22 cellular contexts compared by ENCODE assay signal in genomic region chr22:47196493-47196849, GRCh38.
"Had no signal": no experiment of that assay in that cellular context is flagged by ENCODE, and none has a peak within 500 bp of the region (broad histone marks: within the 10 kb centered on the region; RNA-seq: fewer than 3 reads in every experiment).

No MANE protein-coding gene starts in this region.

- H3K4me3 ChIP-seq: left lung, lung, pancreas, prostate gland, thoracic aorta, upper lobe of left lung had no signal

- H3K27me3 ChIP-seq: left lung, pancreas, upper lobe of left lung had no signal

- H3K9me3 Mint-ChIP-seq: activated naive CD4-positive, alpha-beta T cell treated with anti-CD3 and anti-CD28 coated beads, Interleukin-2, amount 50 U/mL, for 24 hours; activated naive CD8-positive, alpha-beta T cell treated with anti-CD3 and anti-CD28 coated beads, Interleukin-2, amount 50 U/mL, for 24 hours; activated T-helper 1 cell treated with anti-CD3 and anti-CD28 coated beads, Interleukin-12 subunit alpha, Interleukin-12 subunit beta, Interleukin-2, Interleukin-4 antibody, amounts not matched to agents 30 ng/mL and 10 ng/mL and 1 ng/mL, durations not matched to agents 14 hours and 24 hours and 36 hours; central memory CD8-positive, alpha-beta T cell; dendritic cell treated with granulocyte-macrophage colony-stimulating factor and Interleukin-4, amounts not matched to agents 40 ng/mL and 50 ng/mL, for 4 days; T-helper 1 cell treated with Interleukin-12 subunit alpha and Interleukin-12 subunit beta and Interleukin-4 antibody, amounts not matched to agents 30 μg/mL and 1 μg/mL, for 36 hours had no signal

- H3K36me3 Mint-ChIP-seq: activated naive CD4-positive, alpha-beta T cell treated with anti-CD3 and anti-CD28 coated beads, Interleukin-2, amount 50 U/mL, for 24 hours had no signal

- H3K36me3 ChIP-seq: left lung, pancreas, prostate gland, thoracic aorta, upper lobe of left lung had no signal

- H3K27ac Mint-ChIP-seq: activated naive CD4-positive, alpha-beta T cell treated with anti-CD3 and anti-CD28 coated beads, Interleukin-2, amount 50 U/mL, for 24 hours; activated naive CD8-positive, alpha-beta T cell treated with anti-CD3 and anti-CD28 coated beads, Interleukin-2, amount 50 U/mL, for 24 hours; activated T-helper 1 cell treated with anti-CD3 and anti-CD28 coated beads, Interleukin-12 subunit alpha, Interleukin-12 subunit beta, Interleukin-2, Interleukin-4 antibody, amounts not matched to agents 30 ng/mL and 10 ng/mL and 1 ng/mL, durations not matched to agents 14 hours and 24 hours and 36 hours; dendritic cell treated with granulocyte-macrophage colony-stimulating factor and Interleukin-4, amounts not matched to agents 40 ng/mL and 50 ng/mL, for 4 days; T-helper 1 cell treated with Interleukin-12 subunit alpha and Interleukin-12 subunit beta and Interleukin-4 antibody, amounts not matched to agents 30 μg/mL and 1 μg/mL, for 36 hours had no signal

- DNase-seq: activated CD4-positive, alpha-beta T cell treated with anti-CD3 and anti-CD28 coated beads for 4 hours; activated CD4-positive, alpha-beta T cell treated with anti-CD3 and anti-CD28 coated beads, Interleukin-2, amount 50 U/mL, for 4 hours; activated naive CD8-positive, alpha-beta T cell treated with anti-CD3 and anti-CD28 coated beads, Interleukin-2, amount 50 U/mL, for 24 hours; amygdala; effector CD4-positive, alpha-beta T cell; retina; stimulated activated CD4-positive, alpha-beta T cell treated with anti-CD3 and anti-CD28 coated beads, Interleukin-2, amount 100 ng/mL, for 48 hours; stimulated activated naive CD4-positive, alpha-beta T cell treated with Interleukin-2 at 50 U/mL for 16 hours; SW 1271; T-helper 9 cell had no signal

- H3K4me1 Mint-ChIP-seq: activated naive CD4-positive, alpha-beta T cell treated with anti-CD3 and anti-CD28 coated beads, Interleukin-2, amount 50 U/mL, for 24 hours; activated naive CD8-positive, alpha-beta T cell treated with anti-CD3 and anti-CD28 coated beads, Interleukin-2, amount 50 U/mL, for 24 hours; central memory CD8-positive, alpha-beta T cell had no signal

- H3K9me3 ChIP-seq: left lung, pancreas, prostate gland, SK-N-SH, thoracic aorta, upper lobe of left lung had no signal

- ATAC-seq: activated naive CD8-positive, alpha-beta T cell treated with anti-CD3 and anti-CD28 coated beads, Interleukin-2, amount 50 U/mL, for 24 hours; left lung; pancreas had no signal

- H3K27me3 Mint-ChIP-seq: activated naive CD4-positive, alpha-beta T cell treated with anti-CD3 and anti-CD28 coated beads, Interleukin-2, amount 50 U/mL, for 24 hours; activated naive CD8-positive, alpha-beta T cell treated with anti-CD3 and anti-CD28 coated beads, Interleukin-2, amount 50 U/mL, for 24 hours; central memory CD8-positive, alpha-beta T cell had no signal

- H3K4me1 ChIP-seq: left lung, prostate gland, upper lobe of left lung had no signal

- H3K4me3 Mint-ChIP-seq: activated naive CD4-positive, alpha-beta T cell treated with anti-CD3 and anti-CD28 coated beads, Interleukin-2, amount 50 U/mL, for 24 hours; activated naive CD8-positive, alpha-beta T cell treated with anti-CD3 and anti-CD28 coated beads, Interleukin-2, amount 50 U/mL, for 24 hours; activated T-helper 1 cell treated with anti-CD3 and anti-CD28 coated beads, Interleukin-12 subunit alpha, Interleukin-12 subunit beta, Interleukin-2, Interleukin-4 antibody, amounts not matched to agents 30 ng/mL and 10 ng/mL and 1 ng/mL, durations not matched to agents 14 hours and 24 hours and 36 hours; central memory CD8-positive, alpha-beta T cell; dendritic cell treated with granulocyte-macrophage colony-stimulating factor and Interleukin-4, amounts not matched to agents 40 ng/mL and 50 ng/mL, for 4 days; T-helper 1 cell treated with Interleukin-12 subunit alpha and Interleukin-12 subunit beta and Interleukin-4 antibody, amounts not matched to agents 30 μg/mL and 1 μg/mL, for 36 hours had no signal
